ENCODE assay signal across 26 cellular contexts in the genomic region with DNA sequence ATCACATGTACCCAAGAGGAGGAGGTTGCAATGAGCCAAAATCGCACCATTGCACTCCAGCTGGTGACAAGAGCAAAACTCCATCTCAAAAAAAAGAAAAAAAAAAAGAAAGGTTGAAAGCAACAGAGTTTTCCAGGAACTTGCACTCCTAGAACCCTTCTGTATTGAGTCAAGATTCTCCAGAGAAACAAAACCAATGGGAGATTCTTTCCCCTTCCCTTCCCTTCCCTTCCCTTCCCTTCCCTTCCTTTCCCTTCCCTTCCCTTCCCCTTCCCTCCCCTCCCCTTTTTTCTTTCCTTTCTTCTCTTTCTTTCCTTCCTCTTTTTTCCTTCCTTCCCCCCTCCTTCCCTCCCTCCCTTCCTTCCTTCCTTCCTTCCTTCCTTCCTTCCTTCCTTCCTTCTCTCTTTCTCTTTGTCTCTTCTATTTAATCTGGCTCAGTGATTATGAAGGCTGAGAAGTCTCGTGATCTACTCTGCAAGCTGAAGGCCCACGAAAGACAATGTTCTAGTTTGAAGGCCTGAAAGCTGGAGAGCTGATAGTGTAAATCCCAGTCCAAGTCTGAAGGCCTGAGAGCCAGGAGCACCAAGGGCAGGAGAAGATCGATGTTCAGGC.
"Had no signal": no experiment of that assay in that cellular context is flagged by ENCODE, and none has a peak within 500 bp of the region (broad histone marks: within the 10 kb centered on the region; RNA-seq: fewer than 3 reads in every experiment).

No MANE protein-coding gene starts in this region.

- H3K27ac Mint-ChIP-seq: dendritic cell treated with granulocyte-macrophage colony-stimulating factor and Interleukin-4, amounts not matched to agents 40 ng/mL and 50 ng/mL, for 4 days; endodermal cell; memory B cell; natural killer cell treated with Interleukin-12 subunit alpha and Interleukin-12 subunit beta and Interleukin-15 and Interleukin-18, amount 100 ng/mL, for 72 hours; stimulated activated naive B cell treated with anti-CD40 and anti-IgM and Interleukin-4, amounts not matched to agents 10 μg/mL and 1 μg/mL and 100 μg/mL, for 72 hours; stimulated activated naive CD8-positive, alpha-beta T cell treated with anti-CD3 and anti-CD28 coated beads, Interleukin-15, amount 100 ng/mL, for 72 hours had no signal

- ATAC-seq: esophagus mucosa; gastroesophageal sphincter; heart left ventricle; left lobe of liver; natural killer cell treated with Interleukin-12 subunit alpha and Interleukin-12 subunit beta and Interleukin-15 and Interleukin-18, amount 100 ng/mL, for 72 hours; psoas muscle; right cardiac atrium; stimulated activated naive B cell treated with anti-CD40 and anti-IgM and Interleukin-4, amounts not matched to agents 10 μg/mL and 1 μg/mL and 100 μg/mL, for 72 hours; stimulated activated naive CD8-positive, alpha-beta T cell treated with anti-CD3 and anti-CD28 coated beads, Interleukin-15, amount 100 ng/mL, for 72 hours had no signal

- H3K79me2 ChIP-seq: hepatocyte had no signal

- H3K27ac ChIP-seq: colonic mucosa, epithelial cell of prostate, gastroesophageal sphincter, heart left ventricle, hepatocyte, ovary, psoas muscle, suprapubic skin, transverse colon, vagina had no signal

- H3K9me3 Mint-ChIP-seq: natural killer cell treated with Interleukin-12 subunit alpha and Interleukin-12 subunit beta and Interleukin-15 and Interleukin-18, amount 100 ng/mL, for 72 hours; stimulated activated naive CD8-positive, alpha-beta T cell treated with anti-CD3 and anti-CD28 coated beads, Interleukin-15, amount 100 ng/mL, for 72 hours had no signal

- H3K4me3 Mint-ChIP-seq: dendritic cell treated with granulocyte-macrophage colony-stimulating factor and Interleukin-4, amounts not matched to agents 40 ng/mL and 50 ng/mL, for 4 days; endodermal cell; memory B cell; natural killer cell treated with Interleukin-12 subunit alpha and Interleukin-12 subunit beta and Interleukin-15 and Interleukin-18, amount 100 ng/mL, for 72 hours; stimulated activated naive B cell treated with anti-CD40 and anti-IgM and Interleukin-4, amounts not matched to agents 10 μg/mL and 1 μg/mL and 100 μg/mL, for 72 hours; stimulated activated naive CD8-positive, alpha-beta T cell treated with anti-CD3 and anti-CD28 coated beads, Interleukin-15, amount 100 ng/mL, for 72 hours had no signal

- H3K27me3 Mint-ChIP-seq: dendritic cell treated with granulocyte-macrophage colony-stimulating factor and Interleukin-4, amounts not matched to agents 40 ng/mL and 50 ng/mL, for 4 days; memory B cell; stimulated activated naive B cell treated with anti-CD40 and anti-IgM and Interleukin-4, amounts not matched to agents 10 μg/mL and 1 μg/mL and 100 μg/mL, for 72 hours; stimulated activated naive CD8-positive, alpha-beta T cell treated with anti-CD3 and anti-CD28 coated beads, Interleukin-15, amount 100 ng/mL, for 72 hours had no signal

- H3K9me3 ChIP-seq: colonic mucosa, gastroesophageal sphincter, heart left ventricle, ovary, psoas muscle, suprapubic skin, transverse colon, vagina had no signal

- H2AFZ ChIP-seq: hepatocyte had no signal

- H3K4me1 ChIP-seq: colonic mucosa, gastroesophageal sphincter, heart left ventricle, psoas muscle, suprapubic skin, transverse colon, vagina had no signal

- H3K36me3 ChIP-seq: colonic mucosa, gastroesophageal sphincter, heart left ventricle, ovary, suprapubic skin, transverse colon, vagina had no signal

- H3K36me3 Mint-ChIP-seq: memory B cell; natural killer cell treated with Interleukin-12 subunit alpha and Interleukin-12 subunit beta and Interleukin-15 and Interleukin-18, amount 100 ng/mL, for 72 hours; stimulated activated naive B cell treated with anti-CD40 and anti-IgM and Interleukin-4, amounts not matched to agents 10 μg/mL and 1 μg/mL and 100 μg/mL, for 72 hours had no signal

- H3K4me3 ChIP-seq: colonic mucosa, gastroesophageal sphincter, heart left ventricle, hepatocyte, lung, ovary, psoas muscle, suprapubic skin, transverse colon, vagina had no signal

- DNase-seq: colonic mucosa; effector CD8-positive, alpha-beta T cell; endodermal cell; heart left ventricle; nucleus accumbens; ovary; posterior cingulate gyrus; psoas muscle; right cardiac atrium; small intestine; stimulated activated CD4-positive, alpha-beta T cell treated with anti-CD3 and anti-CD28 coated beads, Interleukin-15, amount 100 ng/mL, for 24 hours; stimulated activated CD4-positive, alpha-beta T cell treated with anti-CD3 and anti-CD28 coated beads, Interleukin-2, amount 100 ng/mL, for 48 hours; stimulated activated naive B cell treated with anti-CD40 and anti-IgM and Interleukin-4, amounts not matched to agents 10 μg/mL and 1 μg/mL and 100 μg/mL, for 72 hours; stimulated activated naive CD8-positive, alpha-beta T cell treated with anti-CD3 and anti-CD28 coated beads, Interleukin-15, amount 100 ng/mL, for 72 hours; transverse colon had no signal

- H3K4me2 ChIP-seq: hepatocyte had no signal

- H3K27me3 ChIP-seq: colonic mucosa, gastroesophageal sphincter, heart left ventricle, hepatocyte, ovary, suprapubic skin, transverse colon, vagina had no signal

- H3K4me1 Mint-ChIP-seq: stimulated activated naive B cell treated with anti-CD40 and anti-IgM and Interleukin-4, amounts not matched to agents 10 μg/mL and 1 μg/mL and 100 μg/mL, for 72 hours; stimulated activated naive CD8-positive, alpha-beta T cell treated with anti-CD3 and anti-CD28 coated beads, Interleukin-15, amount 100 ng/mL, for 72 hours had no signal
